Comparison of ENCODE assay signal across 9 cellular contexts in genomic region chr16:20851601-20852000, GRCh38. TPM values are rescaled to one million over a fixed set of nuclear protein-coding genes. Genes with fewer than 3 reads are reported as not detected.
A peak's percentile ranks its signal among the peaks of the same experiment; 100 is the strongest.
DNase-seq lines count a peak whose midpoint lies in the region; ATAC-seq and TF ChIP-seq lines count a peak whose summit lies in the region.
"Had no signal": no experiment of that assay in that cellular context is flagged by ENCODE, and none has a peak within 500 bp of the region (broad histone marks: within the 10 kb centered on the region; RNA-seq: fewer than 3 reads in every experiment).

No MANE protein-coding gene starts in this region.

- peaks cover 19% of the 10 kb centered on the region for H3K4me1 Mint-ChIP-seq in activated naive CD4-positive, alpha-beta T cell treated with anti-CD3 and anti-CD28 coated beads, Interleukin-2, amount 10 ng/mL, durations not matched to agents 7 days and 5 days

- peak; percentile 55 for DNase-seq in Daoy (ENCODE audit: low read depth)
- DNase-seq in WERI-Rb-1, result no peak
- DNase-seq in left ventricle myocardium inferior, result peak; percentile 78
- peak; percentile 46 for DNase-seq in putamen (ENCODE audit: low spot score)
- DNase-seq in activated naive CD4-positive, alpha-beta T cell treated with anti-CD3 and anti-CD28 coated beads, Interleukin-2, amount 10 ng/mL, durations not matched to agents 7 days and 5 days, result no peak
- no peak for DNase-seq in NCI-H2196 treated with DMSO at 0.1 percent for 48 hours (lab: John Stamatoyannopoulos, UW; ENCODE audit: unreplicated experiment)
- no peak for DNase-seq in GOT3 (lab: John Stamatoyannopoulos, UW)
- DNase-seq: stimulated activated CD8-positive, alpha-beta memory T cell treated with anti-CD3 and anti-CD28 coated beads, Interleukin-4, amount 100 ng/mL, for 48 hours had no signal

- H3K9me3 Mint-ChIP-seq in activated naive CD4-positive, alpha-beta T cell treated with anti-CD3 and anti-CD28 coated beads, Interleukin-2, amount 10 ng/mL, durations not matched to agents 7 days and 5 days, result no peaks in the 10 kb centered on the region

- CTCF ChIA-PET in activated naive CD4-positive, alpha-beta T cell treated with anti-CD3 and anti-CD28 coated beads, Interleukin-2, amount 10 ng/mL, durations not matched to agents 7 days and 5 days (lab: Charles Lee), result interaction anchor here (1.8 to 4.6 kb wide), 8 partner anchors 16 to 233 kb away, joined by 7 to 30 read pairs (median 18); partner anchors contain the start of genes DCUN1D3 and LYRM1

- H3K9me3 ChIP-seq in WERI-Rb-1 (ENCODE audit: severe bottlenecking) (no peaks in the 10 kb centered on the region), left ventricle myocardium inferior (replicated peaks) (no peaks in the 10 kb centered on the region)

- H3K27me3 ChIP-seq in WERI-Rb-1 (ENCODE audit: insufficient read depth, low read depth, severe bottlenecking) (no peaks in the 10 kb centered on the region), left ventricle myocardium inferior (ENCODE audit: low read depth) (no peaks in the 10 kb centered on the region)

- peaks cover 16% of the 10 kb centered on the region for H3K36me3 Mint-ChIP-seq in activated naive CD4-positive, alpha-beta T cell treated with anti-CD3 and anti-CD28 coated beads, Interleukin-2, amount 10 ng/mL, durations not matched to agents 7 days and 5 days

- TF ChIP-seq CTCF in WERI-Rb-1 (IDR thresholded peaks at IDR 0.05; ENCODE audit: low read depth, low read length) (no peak), left ventricle myocardium inferior (IDR thresholded peaks at IDR 0.05; ENCODE audit: borderline replicate concordance) (no peak)

- peaks cover 53% of the 10 kb centered on the region for H3K4me1 ChIP-seq in left ventricle myocardium inferior

- H3K27ac ChIP-seq in WERI-Rb-1, result peak overlapping the region; percentile 55
- H3K27ac ChIP-seq in left ventricle myocardium inferior (replicated peaks), result peak overlapping the region; percentile 92

- no peaks in the 10 kb centered on the region for H3K27me3 Mint-ChIP-seq in activated naive CD4-positive, alpha-beta T cell treated with anti-CD3 and anti-CD28 coated beads, Interleukin-2, amount 10 ng/mL, durations not matched to agents 7 days and 5 days

- no peak for ATAC-seq in HG03520 (IDR thresholded peaks at IDR 0.05; ENCODE audit: unreplicated experiment)

- H3K4me3 ChIP-seq in WERI-Rb-1 (ENCODE audit: low read depth, low read length) (no peak overlapping the region), left ventricle myocardium inferior (no peak overlapping the region)

- intact Hi-C loops in left ventricle myocardium inferior (cut with micrococcal nuclease), result loop anchor here (2.0 kb wide), 1 partner anchor 233 kb away; no protein-coding TSS in a partner anchor

- H3K36me3 ChIP-seq in WERI-Rb-1 (peaks cover 44% of the 10 kb centered on the region), left ventricle myocardium inferior (no peaks in the 10 kb centered on the region)

- no peak overlapping the region for H3K27ac Mint-ChIP-seq in activated naive CD4-positive, alpha-beta T cell treated with anti-CD3 and anti-CD28 coated beads, Interleukin-2, amount 10 ng/mL, durations not matched to agents 7 days and 5 days

- H3K4me3 Mint-ChIP-seq in activated naive CD4-positive, alpha-beta T cell treated with anti-CD3 and anti-CD28 coated beads, Interleukin-2, amount 10 ng/mL, durations not matched to agents 7 days and 5 days, result no peak overlapping the region

RNA-seq across cellular contexts. Expression of gene REXO5, which starts 45.3 kb away (rescaled TPM):
- total RNA-seq in Daoy (2014; rRNA removed; shearing (Covaris generic)), result 4.7 and 17.3 TPM in 2 replicates
- 5.9 TPM for total RNA-seq in left ventricle myocardium inferior

RNA-seq across cellular contexts. Expression of gene ERI2, which starts 45.3 kb away (rescaled TPM):
- 20.2 and 20.5 TPM in 2 replicates for total RNA-seq in Daoy (2014; rRNA removed; shearing (Covaris generic))
- total RNA-seq in left ventricle myocardium inferior, result 9.8 TPM

RNA-seq across cellular contexts. Expression of gene DCUN1D3, which starts 48.6 kb away (rescaled TPM):
- 10.2 and 16.9 TPM in 2 replicates for total RNA-seq in Daoy (2014; rRNA removed; shearing (Covaris generic))
- 9.8 TPM for total RNA-seq in left ventricle myocardium inferior

RNA-seq across cellular contexts. Expression of gene LYRM1, which starts 49.0 kb away (rescaled TPM):
- 42.1 and 59.4 TPM in 2 replicates for total RNA-seq in Daoy (2014; rRNA removed; shearing (Covaris generic))
- 45.4 TPM for total RNA-seq in left ventricle myocardium inferior

Comparison
In these comparisons a context has a peak if more than half of its experiments do, and no peak if none do; other contexts are left out.
1. DNase-seq: peak in Daoy (single experiment), left ventricle myocardium inferior (single experiment) and putamen (single experiment); none in WERI-Rb-1 (single experiment), activated naive CD4-positive, alpha-beta T cell treated with anti-CD3 and anti-CD28 coated beads, Interleukin-2, amount 10 ng/mL, durations not matched to agents 7 days and 5 days (single experiment), NCI-H2196 treated with DMSO at 0.1 percent for 48 hours (single experiment) and GOT3 (single experiment).